In the genomic region with DNA sequence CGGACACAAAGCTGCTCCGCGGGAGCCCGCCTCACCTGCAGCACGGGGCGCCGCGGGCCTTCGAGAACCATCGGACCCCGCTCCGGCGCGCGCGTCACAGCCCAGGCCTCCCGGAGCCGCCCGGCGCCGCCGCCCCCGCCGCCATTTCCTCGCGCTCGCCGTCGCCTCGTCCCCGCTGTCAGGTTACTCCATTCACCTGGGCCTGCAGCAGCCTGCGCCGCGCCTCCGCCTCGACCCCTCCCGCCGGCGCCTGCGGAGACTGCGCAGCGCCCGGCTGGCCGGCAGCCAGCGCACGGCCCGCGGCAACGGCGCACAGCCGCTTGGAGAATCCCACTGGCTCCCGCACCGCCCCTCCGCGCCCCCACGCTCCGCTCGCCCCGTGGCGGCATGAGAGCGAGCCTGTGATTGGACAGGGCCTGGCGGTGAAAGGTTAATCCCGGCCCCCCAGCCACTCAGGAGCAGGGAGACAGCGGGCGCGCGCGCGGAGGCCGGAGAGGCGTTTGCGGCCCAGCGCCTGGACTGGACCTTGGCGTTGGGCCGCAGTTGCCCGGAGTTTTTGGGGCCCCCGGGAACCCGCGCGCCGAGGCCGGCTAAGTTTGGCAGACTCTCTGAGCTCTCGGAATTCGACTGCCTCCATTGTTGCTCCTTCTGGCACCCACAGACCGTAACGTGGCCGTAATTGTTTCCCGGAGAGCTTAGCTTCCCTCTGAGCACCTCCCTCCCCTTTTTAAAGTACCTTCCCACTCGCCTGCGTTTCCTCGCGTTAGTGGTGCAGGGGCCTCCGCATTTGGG, we compare ENCODE assay signal across 1 cellular context.
TF ChIP-seq lines count a peak whose summit lies in the region.

A gene with protein sequence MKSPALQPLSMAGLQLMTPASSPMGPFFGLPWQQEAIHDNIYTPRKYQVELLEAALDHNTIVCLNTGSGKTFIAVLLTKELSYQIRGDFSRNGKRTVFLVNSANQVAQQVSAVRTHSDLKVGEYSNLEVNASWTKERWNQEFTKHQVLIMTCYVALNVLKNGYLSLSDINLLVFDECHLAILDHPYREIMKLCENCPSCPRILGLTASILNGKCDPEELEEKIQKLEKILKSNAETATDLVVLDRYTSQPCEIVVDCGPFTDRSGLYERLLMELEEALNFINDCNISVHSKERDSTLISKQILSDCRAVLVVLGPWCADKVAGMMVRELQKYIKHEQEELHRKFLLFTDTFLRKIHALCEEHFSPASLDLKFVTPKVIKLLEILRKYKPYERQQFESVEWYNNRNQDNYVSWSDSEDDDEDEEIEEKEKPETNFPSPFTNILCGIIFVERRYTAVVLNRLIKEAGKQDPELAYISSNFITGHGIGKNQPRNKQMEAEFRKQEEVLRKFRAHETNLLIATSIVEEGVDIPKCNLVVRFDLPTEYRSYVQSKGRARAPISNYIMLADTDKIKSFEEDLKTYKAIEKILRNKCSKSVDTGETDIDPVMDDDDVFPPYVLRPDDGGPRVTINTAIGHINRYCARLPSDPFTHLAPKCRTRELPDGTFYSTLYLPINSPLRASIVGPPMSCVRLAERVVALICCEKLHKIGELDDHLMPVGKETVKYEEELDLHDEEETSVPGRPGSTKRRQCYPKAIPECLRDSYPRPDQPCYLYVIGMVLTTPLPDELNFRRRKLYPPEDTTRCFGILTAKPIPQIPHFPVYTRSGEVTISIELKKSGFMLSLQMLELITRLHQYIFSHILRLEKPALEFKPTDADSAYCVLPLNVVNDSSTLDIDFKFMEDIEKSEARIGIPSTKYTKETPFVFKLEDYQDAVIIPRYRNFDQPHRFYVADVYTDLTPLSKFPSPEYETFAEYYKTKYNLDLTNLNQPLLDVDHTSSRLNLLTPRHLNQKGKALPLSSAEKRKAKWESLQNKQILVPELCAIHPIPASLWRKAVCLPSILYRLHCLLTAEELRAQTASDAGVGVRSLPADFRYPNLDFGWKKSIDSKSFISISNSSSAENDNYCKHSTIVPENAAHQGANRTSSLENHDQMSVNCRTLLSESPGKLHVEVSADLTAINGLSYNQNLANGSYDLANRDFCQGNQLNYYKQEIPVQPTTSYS (N-terminal part only) (minus strand): TSS at position 335 of the 792 bp plus-strand sequence. CDS start 24,071 bp downstream, outside the sequence.

TF ChIP-seq in K562, 482 proteins besides CTCF, POLR2A, EP300 and RAD21 (continued from another document and continues in another):
- TF ChIP-seq, protein P1, sequence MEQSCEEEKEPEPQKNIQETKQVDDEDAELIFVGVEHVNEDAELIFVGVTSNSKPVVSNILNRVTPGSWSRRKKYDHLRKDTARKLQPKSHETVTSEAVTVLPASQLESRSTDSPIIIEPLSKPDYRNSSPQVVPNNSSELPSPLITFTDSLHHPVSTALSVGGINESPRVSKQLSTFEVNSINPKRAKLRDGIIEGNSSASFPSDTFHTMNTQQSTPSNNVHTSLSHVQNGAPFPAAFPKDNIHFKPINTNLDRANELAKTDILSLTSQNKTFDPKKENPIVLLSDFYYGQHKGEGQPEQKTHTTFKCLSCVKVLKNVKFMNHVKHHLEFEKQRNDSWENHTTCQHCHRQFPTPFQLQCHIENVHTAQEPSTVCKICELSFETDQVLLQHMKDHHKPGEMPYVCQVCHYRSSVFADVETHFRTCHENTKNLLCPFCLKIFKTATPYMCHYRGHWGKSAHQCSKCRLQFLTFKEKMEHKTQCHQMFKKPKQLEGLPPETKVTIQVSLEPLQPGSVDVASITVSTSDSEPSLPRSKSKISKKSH (CRISPR knock-in tag; IDR thresholded peaks at IDR 0.05) = no peak
- TF ChIP-seq CREB1 (IDR thresholded peaks at IDR 0.05) (0 out of 2 replicates have a peak, but pooled peaks have one; percentile 4), CREB1 (CRISPR knock-in tag; IDR thresholded peaks at IDR 0.05) (peak; percentile 48; the same call in 1 of the 2 replicates), NRF1 (conservative IDR thresholded peaks at IDR 0.05 in 1 of 2, IDR thresholded peaks at IDR 0.05 in 1 of 2) (peak; percentile 84 to 86), EGR1 (conservative IDR thresholded peaks at IDR 0.05) (peak; percentile 82), TBP (optimal IDR thresholded peaks at IDR 0.05; ENCODE audit: low read depth, low read length) (no peak), SREBF2 (CRISPR knock-in tag; IDR thresholded peaks at IDR 0.05) (no peak), SMAD4 (CRISPR knock-in tag; conservative IDR thresholded peaks at IDR 0.05) (no peak), ZNF707 (CRISPR knock-in tag; conservative IDR thresholded peaks at IDR 0.05) (no peak), RBFOX2 (IDR thresholded peaks at IDR 0.05; ENCODE audit: low read depth, low read length) (peak; percentile 86), MEF2D (tag; conservative IDR thresholded peaks at IDR 0.05; ENCODE audit: low read depth) (no peak), ZKSCAN8 (CRISPR knock-in tag; IDR thresholded peaks at IDR 0.05) (no peak), CXXC5 (CRISPR knock-in tag; IDR thresholded peaks at IDR 0.05) (peak; percentile 97), CEBPB (tag; IDR thresholded peaks at IDR 0.05) (no peak), CBX8 (IDR thresholded peaks at IDR 0.05; ENCODE audit: borderline replicate concordance, extremely low read depth, low read depth, low read length, poor library complexity, severe bottlenecking) (no peak), TAF1 (IDR thresholded peaks at IDR 0.05; ENCODE audit: control insufficient read depth, extremely low read depth, insufficient read depth, low read length, severe bottlenecking) (peak; percentile 27), NONO (IDR thresholded peaks at IDR 0.05; ENCODE audit: low read depth in 2 of 2, low read length in 1 of 2) (no peak), ZNF146 (CRISPR knock-in tag; IDR thresholded peaks at IDR 0.05; ENCODE audit: unreplicated experiment) (no peak), RBM22 (IDR thresholded peaks at IDR 0.05; ENCODE audit: low read depth, low read length, poor library complexity, severe bottlenecking) (peak; percentile 33), FIP1L1 (IDR thresholded peaks at IDR 0.05; ENCODE audit: low read depth, low read length, poor library complexity, severe bottlenecking) (peak; percentile 35), ZNF551 (CRISPR knock-in tag; IDR thresholded peaks at IDR 0.05) (no peak), ZFP1 (CRISPR knock-in tag; IDR thresholded peaks at IDR 0.05) (no peak), IFI16 (CRISPR knock-in tag; IDR thresholded peaks at IDR 0.05) (no peak), MCM7 (IDR thresholded peaks at IDR 0.05) (no peak), SRSF1 (IDR thresholded peaks at IDR 0.05; ENCODE audit: low read depth, low read length) (peak; percentile 99), THRAP3 (IDR thresholded peaks at IDR 0.05; ENCODE audit: borderline replicate concordance) (no peak), TARDBP (IDR thresholded peaks at IDR 0.05) (peak; percentile 89; the same call in 1 of the 2 replicates), MTA3 (IDR thresholded peaks at IDR 0.05; ENCODE audit: borderline replicate concordance) (no peak), FOS (IDR thresholded peaks at IDR 0.05; ENCODE audit: extremely low read depth, insufficient read length) (peak; percentile 40), ATF7 (IDR thresholded peaks at IDR 0.05) (no peak; the same call in 1 of the 2 replicates), ETV6 (IDR thresholded peaks at IDR 0.05; ENCODE audit: borderline replicate concordance in 1 of 2, low read depth in 2 of 2, low read length in 1 of 2) (no peak), ETV6 (CRISPR knock-in tag; IDR thresholded peaks at IDR 0.05; ENCODE audit: borderline replicate concordance) (no peak), CREM (IDR thresholded peaks at IDR 0.05; ENCODE audit: low read depth) (peak; percentile 60), PHF21A (IDR thresholded peaks at IDR 0.05; ENCODE audit: borderline replicate concordance, low read depth) (no peak), PHF8 (IDR thresholded peaks at IDR 0.05; ENCODE audit: borderline replicate concordance, low read length) (peak; percentile 65; the same call in 1 of the 2 replicates), EP400 (IDR thresholded peaks at IDR 0.05) (peak; percentile 60), NFIC (IDR thresholded peaks at IDR 0.05) (peak; percentile 72), ZNF77 (CRISPR knock-in tag; IDR thresholded peaks at IDR 0.05) (no peak), MAFK (IDR thresholded peaks at IDR 0.05; ENCODE audit: low read length) (no peak)
- TF ChIP-seq, protein P2, sequence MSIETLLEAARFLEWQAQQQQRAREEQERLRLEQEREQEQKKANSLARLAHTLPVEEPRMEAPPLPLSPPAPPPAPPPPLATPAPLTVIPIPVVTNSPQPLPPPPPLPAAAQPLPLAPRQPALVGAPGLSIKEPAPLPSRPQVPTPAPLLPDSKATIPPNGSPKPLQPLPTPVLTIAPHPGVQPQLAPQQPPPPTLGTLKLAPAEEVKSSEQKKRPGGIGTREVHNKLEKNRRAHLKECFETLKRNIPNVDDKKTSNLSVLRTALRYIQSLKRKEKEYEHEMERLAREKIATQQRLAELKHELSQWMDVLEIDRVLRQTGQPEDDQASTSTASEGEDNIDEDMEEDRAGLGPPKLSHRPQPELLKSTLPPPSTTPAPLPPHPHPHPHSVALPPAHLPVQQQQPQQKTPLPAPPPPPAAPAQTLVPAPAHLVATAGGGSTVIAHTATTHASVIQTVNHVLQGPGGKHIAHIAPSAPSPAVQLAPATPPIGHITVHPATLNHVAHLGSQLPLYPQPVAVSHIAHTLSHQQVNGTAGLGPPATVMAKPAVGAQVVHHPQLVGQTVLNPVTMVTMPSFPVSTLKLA (conservative IDR thresholded peaks at IDR 0.05) = peak; percentile 44 to 63; a peak in 3 of 4 replicates
- TF ChIP-seq, protein P3, sequence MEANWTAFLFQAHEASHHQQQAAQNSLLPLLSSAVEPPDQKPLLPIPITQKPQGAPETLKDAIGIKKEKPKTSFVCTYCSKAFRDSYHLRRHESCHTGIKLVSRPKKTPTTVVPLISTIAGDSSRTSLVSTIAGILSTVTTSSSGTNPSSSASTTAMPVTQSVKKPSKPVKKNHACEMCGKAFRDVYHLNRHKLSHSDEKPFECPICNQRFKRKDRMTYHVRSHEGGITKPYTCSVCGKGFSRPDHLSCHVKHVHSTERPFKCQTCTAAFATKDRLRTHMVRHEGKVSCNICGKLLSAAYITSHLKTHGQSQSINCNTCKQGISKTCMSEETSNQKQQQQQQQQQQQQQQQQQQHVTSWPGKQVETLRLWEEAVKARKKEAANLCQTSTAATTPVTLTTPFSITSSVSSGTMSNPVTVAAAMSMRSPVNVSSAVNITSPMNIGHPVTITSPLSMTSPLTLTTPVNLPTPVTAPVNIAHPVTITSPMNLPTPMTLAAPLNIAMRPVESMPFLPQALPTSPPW (CRISPR knock-in tag; IDR thresholded peaks at IDR 0.05) = peak; percentile 90
- TF ChIP-seq, protein P4, sequence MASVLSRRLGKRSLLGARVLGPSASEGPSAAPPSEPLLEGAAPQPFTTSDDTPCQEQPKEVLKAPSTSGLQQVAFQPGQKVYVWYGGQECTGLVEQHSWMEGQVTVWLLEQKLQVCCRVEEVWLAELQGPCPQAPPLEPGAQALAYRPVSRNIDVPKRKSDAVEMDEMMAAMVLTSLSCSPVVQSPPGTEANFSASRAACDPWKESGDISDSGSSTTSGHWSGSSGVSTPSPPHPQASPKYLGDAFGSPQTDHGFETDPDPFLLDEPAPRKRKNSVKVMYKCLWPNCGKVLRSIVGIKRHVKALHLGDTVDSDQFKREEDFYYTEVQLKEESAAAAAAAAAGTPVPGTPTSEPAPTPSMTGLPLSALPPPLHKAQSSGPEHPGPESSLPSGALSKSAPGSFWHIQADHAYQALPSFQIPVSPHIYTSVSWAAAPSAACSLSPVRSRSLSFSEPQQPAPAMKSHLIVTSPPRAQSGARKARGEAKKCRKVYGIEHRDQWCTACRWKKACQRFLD (CRISPR knock-in tag; IDR thresholded peaks at IDR 0.05) = no peak
- TF ChIP-seq, protein P5, sequence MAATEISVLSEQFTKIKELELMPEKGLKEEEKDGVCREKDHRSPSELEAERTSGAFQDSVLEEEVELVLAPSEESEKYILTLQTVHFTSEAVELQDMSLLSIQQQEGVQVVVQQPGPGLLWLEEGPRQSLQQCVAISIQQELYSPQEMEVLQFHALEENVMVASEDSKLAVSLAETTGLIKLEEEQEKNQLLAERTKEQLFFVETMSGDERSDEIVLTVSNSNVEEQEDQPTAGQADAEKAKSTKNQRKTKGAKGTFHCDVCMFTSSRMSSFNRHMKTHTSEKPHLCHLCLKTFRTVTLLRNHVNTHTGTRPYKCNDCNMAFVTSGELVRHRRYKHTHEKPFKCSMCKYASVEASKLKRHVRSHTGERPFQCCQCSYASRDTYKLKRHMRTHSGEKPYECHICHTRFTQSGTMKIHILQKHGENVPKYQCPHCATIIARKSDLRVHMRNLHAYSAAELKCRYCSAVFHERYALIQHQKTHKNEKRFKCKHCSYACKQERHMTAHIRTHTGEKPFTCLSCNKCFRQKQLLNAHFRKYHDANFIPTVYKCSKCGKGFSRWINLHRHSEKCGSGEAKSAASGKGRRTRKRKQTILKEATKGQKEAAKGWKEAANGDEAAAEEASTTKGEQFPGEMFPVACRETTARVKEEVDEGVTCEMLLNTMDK (IDR thresholded peaks at IDR 0.05; ENCODE audit: borderline replicate concordance, insufficient read depth, low read depth, low read length, poor library complexity, severe bottlenecking) = no peak
- TF ChIP-seq, protein P6, sequence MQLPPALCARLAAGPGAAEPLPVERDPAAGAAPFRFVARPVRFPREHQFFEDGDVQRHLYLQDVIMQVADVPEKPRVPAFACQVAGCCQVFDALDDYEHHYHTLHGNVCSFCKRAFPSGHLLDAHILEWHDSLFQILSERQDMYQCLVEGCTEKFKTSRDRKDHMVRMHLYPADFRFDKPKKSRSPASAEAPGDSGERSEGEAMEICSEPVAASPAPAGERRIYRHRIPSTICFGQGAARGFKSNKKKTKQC (CRISPR knock-in tag; IDR thresholded peaks at IDR 0.05) = no peak
- TF ChIP-seq, protein P7, sequence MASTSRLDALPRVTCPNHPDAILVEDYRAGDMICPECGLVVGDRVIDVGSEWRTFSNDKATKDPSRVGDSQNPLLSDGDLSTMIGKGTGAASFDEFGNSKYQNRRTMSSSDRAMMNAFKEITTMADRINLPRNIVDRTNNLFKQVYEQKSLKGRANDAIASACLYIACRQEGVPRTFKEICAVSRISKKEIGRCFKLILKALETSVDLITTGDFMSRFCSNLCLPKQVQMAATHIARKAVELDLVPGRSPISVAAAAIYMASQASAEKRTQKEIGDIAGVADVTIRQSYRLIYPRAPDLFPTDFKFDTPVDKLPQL (IDR thresholded peaks at IDR 0.05; ENCODE audit: extremely low read depth, insufficient read length) = peak; percentile 59
